9 cellular contexts compared by ENCODE assay signal in the genomic region with DNA sequence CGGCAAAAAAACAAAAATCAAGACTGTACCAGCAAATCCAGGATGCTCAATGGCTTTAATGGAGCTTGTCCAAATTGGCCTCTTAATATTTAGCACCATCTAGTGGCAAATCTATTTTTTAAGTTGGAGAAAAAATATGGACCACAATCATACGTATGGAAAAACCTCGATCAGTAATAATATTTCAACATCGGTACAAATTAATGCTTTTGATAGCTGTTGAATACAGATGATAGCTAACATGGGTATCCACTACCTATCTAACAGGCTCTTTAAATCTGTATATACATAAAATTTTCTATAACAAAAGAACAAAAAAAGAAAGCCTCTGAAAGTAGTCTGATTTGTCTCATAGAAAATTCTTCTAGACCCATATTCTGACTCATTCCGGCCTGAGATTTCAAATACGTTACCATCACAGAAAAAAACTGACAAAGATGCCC. TPM values are rescaled to one million over a fixed set of nuclear protein-coding genes. Genes with fewer than 3 reads are reported as not detected.
A peak's percentile ranks its signal among the peaks of the same experiment; 100 is the strongest.
DNase-seq lines count a peak whose midpoint lies in the region; ATAC-seq and TF ChIP-seq lines count a peak whose summit lies in the region.
"Had no signal": no experiment of that assay in that cellular context is flagged by ENCODE, and none has a peak within 500 bp of the region (broad histone marks: within the 10 kb centered on the region; RNA-seq: fewer than 3 reads in every experiment).

No MANE protein-coding gene starts in this region.

- no peak overlapping the region for H3K27ac ChIP-seq in CD4-positive, alpha-beta T cell (ENCODE audit: low read depth, low read length)
- no peak overlapping the region for H3K27ac ChIP-seq in stomach

- peak; percentile 83 for TF ChIP-seq CTCF in CD4-positive, alpha-beta T cell (IDR thresholded peaks at IDR 0.05)
- TF ChIP-seq CTCF in astrocyte of the cerebellum (IDR thresholded peaks at IDR 0.05; ENCODE audit: low read depth, low read length, missing control alignments) (peak; percentile 45), stomach (IDR thresholded peaks at IDR 0.05) (peak in 4 of 7 experiments; percentile 20 to 77 (median 62))

- no peaks in the 10 kb centered on the region for H3K27me3 ChIP-seq in CD4-positive, alpha-beta T cell (ENCODE audit: control insufficient read depth, insufficient read depth, low read length)
- no peaks in the 10 kb centered on the region for H3K27me3 ChIP-seq in stomach

- intact Hi-C loops in CD4-positive, alpha-beta T cell (cut with DNase I, micrococcal nuclease): loop anchor here (1.0 to 2.0 kb wide), 5 partner anchors 21 to 139 kb away; no protein-coding TSS in a partner anchor
- intact Hi-C loops in stomach (cut with DNase I; ENCODE audit: low total_unique reads): no loop called here

- H3K4me3 Mint-ChIP-seq in CD4-positive, alpha-beta T cell: peak overlapping the region; percentile 52
- H3K4me3 Mint-ChIP-seq: natural killer cell treated with Interleukin-12 subunit alpha and Interleukin-12 subunit beta and Interleukin-15 and Interleukin-18, amount 100 ng/mL, for 72 hours had no signal

- no peaks in the 10 kb centered on the region for H3K9me3 Mint-ChIP-seq in CD4-positive, alpha-beta T cell
- H3K9me3 Mint-ChIP-seq: natural killer cell treated with Interleukin-12 subunit alpha and Interleukin-12 subunit beta and Interleukin-15 and Interleukin-18, amount 100 ng/mL, for 72 hours had no signal

- WGBS in stomach, 5 donors: 11 to 19% (median 17%) methylated on average over 6 of the region's 6 CpGs

- in situ Hi-C loops in astrocyte of the cerebellum (cut with HindIII; ENCODE audit: low sequenced_read_pairs): no loop called here

- H3K36me3 ChIP-seq in stomach: peaks cover 0 to 4% (median under 1%) of the 10 kb centered on the region in 4 donors

- no peak overlapping the region for H3K4me3 ChIP-seq in astrocyte of the cerebellum (ENCODE audit: low read depth, low read length)
- H3K4me3 ChIP-seq in stomach: no peak overlapping the region

- H3K36me3 Mint-ChIP-seq in CD4-positive, alpha-beta T cell (ENCODE audit: low read depth): no peaks in the 10 kb centered on the region

- ATAC-seq in CD4-positive, alpha-beta T cell (ENCODE audit: poor library complexity): peak; percentile 76
- ATAC-seq in GM21786 (IDR thresholded peaks at IDR 0.05; ENCODE audit: unreplicated experiment): peak; percentile 45

- H3K4me1 Mint-ChIP-seq in CD4-positive, alpha-beta T cell (ENCODE audit: low read depth): peaks cover 58% of the 10 kb centered on the region

- no peak for TF ChIP-seq POLR2A in stomach (IDR thresholded peaks at IDR 0.05)

- POLR2A ChIA-PET in CD4-positive, alpha-beta T cell (lab: Charles Lee): interaction anchor here (0.6 to 5.6 kb wide), 19 partner anchors 20 to 785 kb away, joined by 3 to 254 read pairs (median 4); a partner anchor contains a TSS

- DNase-seq in CD4-positive, alpha-beta T cell: no peak
- DNase-seq in NCI-H2196 (lab: John Stamatoyannopoulos, UW; ENCODE audit: unreplicated experiment) (peak; percentile 58), astrocyte of the cerebellum (ENCODE audit: low read depth) (peak; percentile 73), iris pigment epithelial cell (ENCODE audit: low read depth) (peak; percentile 78), stomach (no peak), GM19240 (ENCODE audit: insufficient read length, low spot score) (no peak), islet precursor cell (no peak)

- no peak for TF ChIP-seq EP300 in stomach (IDR thresholded peaks at IDR 0.05)

- peak overlapping the region; percentile 66 for H3K27ac Mint-ChIP-seq in CD4-positive, alpha-beta T cell

- H3K4me1 ChIP-seq in stomach: peaks cover 0 to 39% (median 4%) of the 10 kb centered on the region in 4 donors

- CTCF ChIA-PET in CD4-positive, alpha-beta T cell (lab: Charles Lee): interaction anchor here (0.6 to 6.6 kb wide), 34 partner anchors 9 to 1759 kb away, joined by 3 to 323 read pairs (median 4); a partner anchor contains a TSS

- H3K27me3 Mint-ChIP-seq in CD4-positive, alpha-beta T cell: no peaks in the 10 kb centered on the region
- H3K27me3 Mint-ChIP-seq: natural killer cell treated with Interleukin-12 subunit alpha and Interleukin-12 subunit beta and Interleukin-15 and Interleukin-18, amount 100 ng/mL, for 72 hours had no signal

- no peaks in the 10 kb centered on the region for H3K9me3 ChIP-seq in CD4-positive, alpha-beta T cell (ENCODE audit: control insufficient read depth, low read length)
- no peaks in the 10 kb centered on the region for H3K9me3 ChIP-seq in stomach

RNA-seq across cellular contexts. Expression of a gene that starts 29.2 kb away (rescaled TPM):
- 10 to 100 TPM; 78.9 to 80.7 TPM for total RNA-seq in CD4-positive, alpha-beta T cell
- total RNA-seq in stomach: 100 to 1,000 TPM in 1 of 5 donors, 10 to 100 TPM in 4; 13.9 to 184 (median 95.3) TPM
- 10 to 100 TPM; 44.7 to 55.1 (median 46.6) TPM for polyA plus RNA-seq in stomach

RNA-seq across cellular contexts. Expression of a gene that starts 58.4 kb away (rescaled TPM):
- total RNA-seq in CD4-positive, alpha-beta T cell: 10 to 100 TPM; 15.7 TPM
- total RNA-seq in stomach: 10 to 100 TPM; 15.2 to 52.7 (median 33.5) TPM
- 10 to 100 TPM; 44.6 to 67.1 (median 48.3) TPM for polyA plus RNA-seq in stomach

Comparison
In these comparisons a context has a peak if more than half of its experiments do, and no peak if none do; other contexts are left out.
1. DNase-seq: peak in NCI-H2196 (single experiment), astrocyte of the cerebellum (single experiment) and iris pigment epithelial cell (single experiment); none in CD4-positive, alpha-beta T cell (0 of 10), stomach (single experiment), GM19240 (single experiment) and islet precursor cell (single experiment).
2. Peak in every context shown above with its lines, with median percentiles within 50 percentile points of each other: CTCF ChIP-seq.